Comparison of ENCODE assay signal across 9 cellular contexts in the genomic region with DNA sequence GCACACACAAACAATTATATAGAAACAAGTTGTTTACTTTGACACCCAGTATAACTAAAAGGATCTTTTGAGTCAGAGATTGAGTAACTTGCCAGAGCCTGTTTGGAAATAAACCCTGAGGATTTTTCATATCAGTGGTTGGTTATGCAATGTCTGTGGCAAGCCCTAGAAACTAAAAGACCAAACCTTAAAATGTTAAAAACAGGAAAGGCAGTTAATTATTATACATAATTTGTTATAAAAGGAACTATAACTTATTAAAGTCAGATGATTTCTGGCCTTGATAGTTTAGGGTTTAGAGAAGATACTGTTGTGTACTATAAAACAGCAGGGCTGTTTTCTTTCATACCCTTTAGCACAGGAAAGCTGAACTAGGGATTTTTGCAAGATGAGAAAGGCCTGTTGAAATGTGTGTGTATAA. TPM values are rescaled to one million over a fixed set of nuclear protein-coding genes. Genes with fewer than 3 reads are reported as not detected.
DNase-seq lines count a peak whose midpoint lies in the region; TF ChIP-seq lines count a peak whose summit lies in the region.
"Had no signal": no experiment of that assay in that cellular context is flagged by ENCODE, and none has a peak within 500 bp of the region (broad histone marks: within the 10 kb centered on the region; RNA-seq: fewer than 3 reads in every experiment).

No MANE protein-coding gene starts in this region.

- DNase-seq in HuH-7.5 (ENCODE audit: low spot score) (peak; percentile 18), amniotic epithelial cell (ENCODE audit: low read depth) (peak; percentile 97), left ventricle myocardium inferior (no peak), suprapubic skin (ENCODE audit: low spot score in 2 of 2) (no peak), NCI-H69 (lab: John Stamatoyannopoulos, UW) (no peak), NCI-H1930 (lab: John Stamatoyannopoulos, UW) (no peak), NCI-H187 treated with DMSO at 0.1 percent for 48 hours (lab: John Stamatoyannopoulos, UW) (no peak), head of caudate nucleus (no peak)
- DNase-seq: stimulated activated CD4-positive, alpha-beta T cell treated with anti-CD3 and anti-CD28 coated beads, Interleukin-12 subunit alpha, Interleukin-12 subunit beta, amount 100 ng/mL, for 4 hours had no signal

- no peak for TF ChIP-seq EP300 in suprapubic skin (IDR thresholded peaks at IDR 0.05)

- H3K36me3 ChIP-seq in left ventricle myocardium inferior (peaks cover 26% of the 10 kb centered on the region), suprapubic skin (peaks cover 17% of the 10 kb centered on the region)

- H3K9me3 ChIP-seq in left ventricle myocardium inferior (replicated peaks) (no peaks in the 10 kb centered on the region), suprapubic skin (no peaks in the 10 kb centered on the region)

- H3K4me1 ChIP-seq in left ventricle myocardium inferior (peaks cover 11% of the 10 kb centered on the region), suprapubic skin (peaks cover 23% of the 10 kb centered on the region)

- H3K4me3 ChIP-seq in left ventricle myocardium inferior (no peak overlapping the region), suprapubic skin (no peak overlapping the region)

- H3K27ac ChIP-seq in left ventricle myocardium inferior (replicated peaks) (peak overlapping the region; percentile 67), suprapubic skin (peak overlapping the region; percentile 82)

- H3K27me3 ChIP-seq in left ventricle myocardium inferior (ENCODE audit: low read depth) = no peaks in the 10 kb centered on the region
- no peaks in the 10 kb centered on the region for H3K27me3 ChIP-seq in suprapubic skin

- TF ChIP-seq POLR2A in suprapubic skin (IDR thresholded peaks at IDR 0.05) = no peak

- intact Hi-C loops in left ventricle myocardium inferior (cut with micrococcal nuclease) (no loop called here), head of caudate nucleus (cut with DNase I) (no loop called here)

- no peak for TF ChIP-seq CTCF in left ventricle myocardium inferior (IDR thresholded peaks at IDR 0.05; ENCODE audit: borderline replicate concordance)
- TF ChIP-seq CTCF in suprapubic skin (IDR thresholded peaks at IDR 0.05) = no peak

RNA-seq across cellular contexts. Expression of gene PSEN1, which starts 44.1 kb away (rescaled TPM):
- total RNA-seq in left ventricle myocardium inferior = 25.2 TPM
- total RNA-seq in suprapubic skin = 10 to 100 TPM; 46.5 to 90.9 (median 62.0) TPM

RNA-seq across cellular contexts. Expression of gene PAPLN, which starts 56.9 kb away (rescaled TPM):
- 1.2 TPM for total RNA-seq in left ventricle myocardium inferior
- total RNA-seq in suprapubic skin = 10 to 100 TPM; 15.9 to 44.9 (median 23.5) TPM

Comparison
In these comparisons a context has a peak if more than half of its experiments do, and no peak if none do; other contexts are left out.
1. DNase-seq: peak in HuH-7.5 (single experiment) and amniotic epithelial cell (single experiment); none in left ventricle myocardium inferior (single experiment), suprapubic skin (0 of 2), NCI-H69 (single experiment), NCI-H1930 (0 of 2), NCI-H187 treated with DMSO at 0.1 percent for 48 hours (single experiment) and head of caudate nucleus (0 of 42).